Comparison of ENCODE assay signal across 14 cellular contexts in genomic region chr2:12605936-12606335, GRCh38.
"Had no signal": no experiment of that assay in that cellular context is flagged by ENCODE, and none has a peak within 500 bp of the region (broad histone marks: within the 10 kb centered on the region; RNA-seq: fewer than 3 reads in every experiment).

No MANE protein-coding gene starts in this region.

- ATAC-seq: activated CD4-positive, CD25-positive, alpha-beta regulatory T cell treated with anti-CD3 and anti-CD28 coated beads, Interleukin-2, amount 50 U/mL, for 24 hours; activated CD8-positive, alpha-beta memory T cell treated with anti-CD3 and anti-CD28 coated beads, Interleukin-2, amount 10 ng/mL, durations not matched to agents 7 days and 5 days; activated naive CD4-positive, alpha-beta T cell treated with anti-CD3 and anti-CD28 coated beads, Interleukin-2, amount 50 U/mL, for 72 hours; stimulated activated naive B cell treated with anti-CD40 and anti-IgM and Interleukin-4, amounts not matched to agents 10 μg/mL and 1 μg/mL and 100 μg/mL, for 72 hours had no signal

- H3K4me3 ChIP-seq: transverse colon had no signal

- H3K9me3 ChIP-seq: transverse colon had no signal

- DNase-seq: activated CD4-positive, alpha-beta T cell treated with anti-CD3 and anti-CD28 coated beads, Interleukin-2, amount 50 U/mL, for 48 hours; activated CD8-positive, alpha-beta memory T cell treated with anti-CD3 and anti-CD28 coated beads, Interleukin-2, amount 10 ng/mL, durations not matched to agents 7 days and 5 days; activated T-cell treated with anti-CD3 and anti-CD28 coated beads, Interleukin-2, amount 50 U/mL, for 24 hours; anterior cingulate cortex; effector memory CD4-positive, alpha-beta T cell; head of caudate nucleus; posterior cingulate gyrus; stimulated activated CD4-positive, alpha-beta T cell treated with anti-CD3 and anti-CD28 coated beads, Interleukin-1b, Interleukin-23, amount 100 ng/mL, for 48 hours; stimulated activated naive B cell treated with anti-CD40 and anti-IgM and Interleukin-4, amounts not matched to agents 10 μg/mL and 1 μg/mL and 100 μg/mL, for 72 hours; substantia nigra; transverse colon had no signal

- H3K27me3 ChIP-seq: transverse colon had no signal

- H3K27ac ChIP-seq: epithelial cell of prostate, transverse colon had no signal

- H3K36me3 ChIP-seq: transverse colon had no signal
